Comparison of ENCODE assay signal across 8 cellular contexts in the genomic region with DNA sequence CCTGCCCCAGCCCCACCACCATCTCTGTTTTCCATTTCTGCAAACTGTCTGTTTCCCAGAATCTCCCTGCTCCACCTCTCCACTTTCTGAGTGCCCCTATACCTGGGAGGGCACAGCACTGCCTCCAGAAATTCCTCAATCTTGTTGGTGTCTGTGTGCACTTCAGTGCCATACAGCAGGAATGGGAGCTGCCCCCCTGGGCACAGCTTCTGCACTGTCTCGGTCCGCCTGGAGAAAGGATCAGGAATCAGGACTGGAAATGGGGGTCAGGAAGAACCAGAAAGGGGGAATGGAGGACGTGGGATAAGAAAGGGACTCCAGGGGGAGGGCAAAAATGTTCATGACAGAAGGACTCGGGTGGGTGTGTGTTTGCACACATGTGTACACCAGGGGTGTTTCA. TPM values are rescaled to one million over a fixed set of nuclear protein-coding genes. Genes with fewer than 3 reads are reported as not detected.
DNase-seq lines count a peak whose midpoint lies in the region; TF ChIP-seq lines count a peak whose summit lies in the region.
"Had no signal": no experiment of that assay in that cellular context is flagged by ENCODE, and none has a peak within 500 bp of the region (broad histone marks: within the 10 kb centered on the region; RNA-seq: fewer than 3 reads in every experiment).

No MANE protein-coding gene starts in this region.

- H3K9me3 ChIP-seq in esophagus squamous epithelium (no peaks in the 10 kb centered on the region), tibial artery (no peaks in the 10 kb centered on the region)

- no peak for TF ChIP-seq CTCF in esophagus squamous epithelium (IDR thresholded peaks at IDR 0.05)
- no peak for TF ChIP-seq CTCF in tibial artery (IDR thresholded peaks at IDR 0.05)

- TF ChIP-seq POLR2A in esophagus squamous epithelium (IDR thresholded peaks at IDR 0.05): no peak

- H3K4me3 Mint-ChIP-seq in activated naive CD4-positive, alpha-beta T cell treated with anti-CD3 and anti-CD28 coated beads, Interleukin-2, amount 10 ng/mL, durations not matched to agents 7 days and 5 days: peak overlapping the region; percentile 100

- intact Hi-C loops in esophagus squamous epithelium (cut with DNase I) (loop anchor here (10.0 kb wide), 1 partner anchor 101 kb away; no protein-coding TSS in a partner anchor), tibial artery (cut with DNase I; ENCODE audit: low total_unique reads) (no loop called here)

- H3K4me3 ChIP-seq in esophagus squamous epithelium (peak overlapping the region in 2 of 4 donors; percentile 68 to 89), tibial artery (peak overlapping the region in 1 of 2 donors; percentile 87)

- no peaks in the 10 kb centered on the region for H3K9me3 Mint-ChIP-seq in activated naive CD4-positive, alpha-beta T cell treated with anti-CD3 and anti-CD28 coated beads, Interleukin-2, amount 10 ng/mL, durations not matched to agents 7 days and 5 days

- H3K4me1 ChIP-seq in esophagus squamous epithelium (peaks cover 37 to 81% (median 45%) of the 10 kb centered on the region in 3 donors), tibial artery (peaks cover 0 to 46% (median 27%) of the 10 kb centered on the region in 4 donors)

- DNase-seq in activated naive CD4-positive, alpha-beta T cell treated with anti-CD3 and anti-CD28 coated beads, Interleukin-2, amount 10 ng/mL, durations not matched to agents 7 days and 5 days: no peak
- no peak for DNase-seq in activated naive CD4-positive, alpha-beta T cell (lab: John Stamatoyannopoulos, UW)
- DNase-seq in esophagus squamous epithelium (lab: John Stamatoyannopoulos, UW) (no peak), tibial artery (no peak), NCI-H2081 (lab: John Stamatoyannopoulos, UW) (no peak)
- DNase-seq in stimulated activated CD4-positive, alpha-beta T cell treated with anti-CD3 and anti-CD28 coated beads, Interleukin-4, amount 100 ng/mL, for 1 hour: no peak
- DNase-seq: NCI-H82 had no signal

- WGBS in esophagus squamous epithelium, 2 donors: 67 to 72% methylated on average over 3 of the region's 4 CpGs

- H3K36me3 ChIP-seq in esophagus squamous epithelium (peaks cover 27 to 41% (median 32%) of the 10 kb centered on the region in 3 donors), tibial artery (peaks cover 37 to 38% (median 38%) of the 10 kb centered on the region in 3 donors)

- CTCF ChIA-PET in activated naive CD4-positive, alpha-beta T cell treated with anti-CD3 and anti-CD28 coated beads, Interleukin-2, amount 10 ng/mL, durations not matched to agents 7 days and 5 days (lab: Charles Lee): interaction anchor here (0.6 to 5.4 kb wide), 2 partner anchors 28 to 36 kb away, joined by 4 to 23 read pairs; no protein-coding TSS in a partner anchor

- H3K36me3 Mint-ChIP-seq in activated naive CD4-positive, alpha-beta T cell treated with anti-CD3 and anti-CD28 coated beads, Interleukin-2, amount 10 ng/mL, durations not matched to agents 7 days and 5 days: peaks cover 54% of the 10 kb centered on the region

- no peaks in the 10 kb centered on the region for H3K27me3 ChIP-seq in esophagus squamous epithelium
- H3K27me3 ChIP-seq in tibial artery: no peaks in the 10 kb centered on the region

- H3K27ac ChIP-seq in esophagus squamous epithelium (peak overlapping the region; percentile 94 to 99 (median 98)), tibial artery (peak overlapping the region; percentile 86 to 96)

- H3K27ac Mint-ChIP-seq in activated naive CD4-positive, alpha-beta T cell treated with anti-CD3 and anti-CD28 coated beads, Interleukin-2, amount 10 ng/mL, durations not matched to agents 7 days and 5 days: peak overlapping the region; percentile 93

- H3K27me3 Mint-ChIP-seq in activated naive CD4-positive, alpha-beta T cell treated with anti-CD3 and anti-CD28 coated beads, Interleukin-2, amount 10 ng/mL, durations not matched to agents 7 days and 5 days: no peaks in the 10 kb centered on the region

- peaks cover 69% of the 10 kb centered on the region for H3K4me1 Mint-ChIP-seq in activated naive CD4-positive, alpha-beta T cell treated with anti-CD3 and anti-CD28 coated beads, Interleukin-2, amount 10 ng/mL, durations not matched to agents 7 days and 5 days

RNA-seq across cellular contexts. Expression of gene CLIC1, which starts 2.6 kb away (rescaled TPM):
- total RNA-seq in esophagus squamous epithelium: 100 to 1,000 TPM; 289 to 440 (median 365) TPM

RNA-seq across cellular contexts. Expression of gene DDAH2, which starts 4.6 kb away (rescaled TPM):
- total RNA-seq in esophagus squamous epithelium: 10 to 100 TPM; 16.4 to 59.3 (median 28.2) TPM

RNA-seq across cellular contexts. Expression of gene MSH5, which starts 6.1 kb away (rescaled TPM):
- 1 to 10 TPM; 2.3 to 7.9 (median 6.8) TPM for total RNA-seq in esophagus squamous epithelium

RNA-seq across cellular contexts. Expression of gene MPIG6B, which starts 10.6 kb away (rescaled TPM):
- total RNA-seq in esophagus squamous epithelium: 1 to 10 TPM in 1 of 4 donors, under 1 TPM in 3; 0.12 to 1.4 (median 0.73) TPM
- total RNA-seq: bronchial epithelial cell had no signal

RNA-seq across cellular contexts. Expression of gene LY6G6C, which starts 12.2 kb away (rescaled TPM):
- 10 to 100 TPM in 1 of 4 donors, 1 to 10 TPM in 2, under 1 TPM in 1; 0.53 to 14.6 (median 2.4) TPM for total RNA-seq in esophagus squamous epithelium
- total RNA-seq: bronchial epithelial cell had no signal
